Comparison of ENCODE assay signal across 8 cellular contexts in genomic region chr1:225425211-225425786, GRCh38. TPM values are rescaled to one million over a fixed set of nuclear protein-coding genes. Genes with fewer than 3 reads are reported as not detected.
DNase-seq lines count a peak whose midpoint lies in the region; ATAC-seq and TF ChIP-seq lines count a peak whose summit lies in the region.

No MANE protein-coding gene starts in this region.

- TF ChIP-seq POLR2A in vagina (IDR thresholded peaks at IDR 0.05) = no peak

- peaks cover 4% of the 10 kb centered on the region for H3K36me3 Mint-ChIP-seq in activated naive CD4-positive, alpha-beta T cell treated with anti-CD3 and anti-CD28 coated beads, Interleukin-2, amount 50 U/mL, for 24 hours
- H3K36me3 Mint-ChIP-seq in activated naive CD4-positive, alpha-beta T cell treated with anti-CD3 and anti-CD28 coated beads, Interleukin-2, amount 50 U/mL, for 72 hours = peaks cover 21 to 36% of the 10 kb centered on the region in 2 donors

- H3K27me3 Mint-ChIP-seq in activated naive CD4-positive, alpha-beta T cell treated with anti-CD3 and anti-CD28 coated beads, Interleukin-2, amount 50 U/mL, for 24 hours = no peaks in the 10 kb centered on the region

- H3K4me3 ChIP-seq in SJSA1 (no peak overlapping the region; the same call in 1 of the 2 replicates), foreskin fibroblast (ENCODE audit: low read depth in 1 of 2, low read length in 2 of 2) (peak overlapping the region in 1 of 2 donors; percentile 90), vagina (peak overlapping the region; percentile 19 to 97)

- peak overlapping the region; percentile 86 for H3K27ac ChIP-seq in SJSA1
- peak overlapping the region; percentile 93 for H3K27ac ChIP-seq in vagina

- H3K9me3 Mint-ChIP-seq in activated naive CD4-positive, alpha-beta T cell treated with anti-CD3 and anti-CD28 coated beads, Interleukin-2, amount 50 U/mL, for 24 hours = no peaks in the 10 kb centered on the region
- H3K9me3 Mint-ChIP-seq in activated naive CD4-positive, alpha-beta T cell treated with anti-CD3 and anti-CD28 coated beads, Interleukin-2, amount 50 U/mL, for 72 hours = no peaks in the 10 kb centered on the region

- H3K9me3 ChIP-seq in SJSA1 (replicated peaks) = no peaks in the 10 kb centered on the region
- H3K9me3 ChIP-seq in vagina = no peaks in the 10 kb centered on the region

- H3K27ac Mint-ChIP-seq in activated naive CD4-positive, alpha-beta T cell treated with anti-CD3 and anti-CD28 coated beads, Interleukin-2, amount 50 U/mL, for 24 hours = peak overlapping the region; percentile 41
- peak overlapping the region in 1 of 2 donors; percentile 73 for H3K27ac Mint-ChIP-seq in activated naive CD4-positive, alpha-beta T cell treated with anti-CD3 and anti-CD28 coated beads, Interleukin-2, amount 50 U/mL, for 72 hours

- peaks cover 68% of the 10 kb centered on the region for H3K4me1 Mint-ChIP-seq in activated naive CD4-positive, alpha-beta T cell treated with anti-CD3 and anti-CD28 coated beads, Interleukin-2, amount 50 U/mL, for 24 hours

- H3K4me1 ChIP-seq in SJSA1 (replicated peaks) (peaks cover 40% of the 10 kb centered on the region), vagina (peaks cover 41% of the 10 kb centered on the region)

- TF ChIP-seq CTCF in foreskin fibroblast (IDR thresholded peaks at IDR 0.05; ENCODE audit: low read depth, low read length) (no peak), vagina (IDR thresholded peaks at IDR 0.05) (no peak)

- no peaks in the 10 kb centered on the region for H3K27me3 ChIP-seq in SJSA1 (replicated peaks)
- H3K27me3 ChIP-seq in vagina = no peaks in the 10 kb centered on the region

- intact Hi-C loops in vagina (cut with DNase I) (no loop called here), posterior vena cava (cut with DNase I) (no loop called here)

- peak overlapping the region; percentile 91 for H3K4me3 Mint-ChIP-seq in activated naive CD4-positive, alpha-beta T cell treated with anti-CD3 and anti-CD28 coated beads, Interleukin-2, amount 50 U/mL, for 24 hours

- no peak for DNase-seq in activated naive CD4-positive, alpha-beta T cell treated with anti-CD3 and anti-CD28 coated beads, Interleukin-2, amount 50 U/mL, for 72 hours (ENCODE audit: low spot score in 2 of 2)
- DNase-seq in SJSA1 (ENCODE audit: low read depth in 1 of 2, low spot score in 2 of 2) (peak; percentile 79 to 83), foreskin fibroblast (peak; percentile 35 to 55), vagina (ENCODE audit: extremely low spot score in 2 of 2) (no peak), posterior vena cava (ENCODE audit: low spot score) (no peak)

- H3K36me3 ChIP-seq in SJSA1 (peaks cover 32% of the 10 kb centered on the region), vagina (peaks cover 0 to 6% of the 10 kb centered on the region in 2 donors)

- no peak for ATAC-seq in activated naive CD4-positive, alpha-beta T cell treated with anti-CD3 and anti-CD28 coated beads, Interleukin-2, amount 50 U/mL, for 72 hours
- ATAC-seq in activated CD4-positive, CD25-positive, alpha-beta regulatory T cell treated with anti-CD3 and anti-CD28 coated beads, Interleukin-2, amount 50 U/mL, for 24 hours = no peak
- no peak for ATAC-seq in GM18502 (IDR thresholded peaks at IDR 0.05; ENCODE audit: poor library complexity, unreplicated experiment)

RNA-seq across cellular contexts. Expression of gene LBR, which starts 2.5 kb away (rescaled TPM):
- total RNA-seq in activated naive CD4-positive, alpha-beta T cell treated with anti-CD3 and anti-CD28 coated beads, Interleukin-2, amount 50 U/mL, for 72 hours = 100 to 1,000 TPM; 161 to 174 TPM
- total RNA-seq in SJSA1 (2014; rRNA removed; shearing (Covaris generic)) = 58.7 and 66.8 TPM in 2 replicates
- total RNA-seq in vagina = 41.5 TPM
- total RNA-seq in posterior vena cava = 10 to 100 TPM; 52.4 to 61.3 TPM

Comparison
In these comparisons a context has a peak if more than half of its experiments do, and no peak if none do; other contexts are left out.
1. DNase-seq: peak in SJSA1 (2 of 2) and foreskin fibroblast (2 of 2); none in activated naive CD4-positive, alpha-beta T cell treated with anti-CD3 and anti-CD28 coated beads, Interleukin-2, amount 50 U/mL, for 72 hours (0 of 2), vagina (0 of 2) and posterior vena cava (single experiment).